In the genomic region with DNA sequence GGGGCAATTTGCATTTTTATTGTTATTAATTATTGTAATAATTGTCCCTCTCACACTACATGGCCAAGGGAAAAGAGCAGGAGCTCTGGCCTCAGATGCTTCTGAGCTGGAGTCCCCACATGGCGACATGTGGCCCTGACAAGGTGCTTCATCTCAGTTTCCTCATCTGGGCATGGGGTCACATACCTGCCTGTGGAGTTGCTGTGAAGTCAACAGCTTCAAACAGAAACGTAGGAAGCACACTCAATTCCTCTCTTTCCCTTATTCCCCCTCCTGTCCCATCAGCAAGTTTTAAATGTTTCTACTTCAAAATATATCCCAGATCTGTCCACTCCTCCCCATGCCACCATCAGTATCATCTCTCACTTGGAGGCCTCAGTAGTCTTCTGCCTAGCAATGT, we compare ENCODE assay signal across 29 cellular contexts. TPM values are rescaled to one million over a fixed set of nuclear protein-coding genes. Genes with fewer than 3 reads are reported as not detected.
A peak's percentile ranks its signal among the peaks of the same experiment; 100 is the strongest.
DNase-seq lines count a peak whose midpoint lies in the region; ATAC-seq and TF ChIP-seq lines count a peak whose summit lies in the region.
"Had no signal": no experiment of that assay in that cellular context is flagged by ENCODE, and none has a peak within 500 bp of the region (broad histone marks: within the 10 kb centered on the region; RNA-seq: fewer than 3 reads in every experiment).

No MANE protein-coding gene starts in this region.

- H3K27me3 ChIP-seq in left ventricle myocardium inferior (ENCODE audit: low read depth) (no peaks in the 10 kb centered on the region), duodenal mucosa (ENCODE audit: control insufficient read depth in 1 of 2, insufficient read depth in 2 of 2, low read length in 2 of 2) (no peaks in the 10 kb centered on the region), osteoblast (ENCODE audit: insufficient read depth, low read length) (no peaks in the 10 kb centered on the region), transverse colon (no peaks in the 10 kb centered on the region)
- H3K27me3 ChIP-seq: adrenal gland, MG63 had no signal

- no peaks in the 10 kb centered on the region for H3K9me3 ChIP-seq in left ventricle myocardium inferior (replicated peaks)
- no peaks in the 10 kb centered on the region for H3K9me3 ChIP-seq in duodenal mucosa (ENCODE audit: control insufficient read depth in 1 of 2, low read length in 2 of 2)
- H3K9me3 ChIP-seq in osteoblast (ENCODE audit: low read depth, low read length) = no peaks in the 10 kb centered on the region
- H3K9me3 ChIP-seq in transverse colon = no peaks in the 10 kb centered on the region
- H3K9me3 ChIP-seq: adrenal gland, MG63 had no signal

- H3K79me2 ChIP-seq in osteoblast (ENCODE audit: insufficient read depth, low read length) = no peaks in the 10 kb centered on the region

- 52 to 64% methylated on average over 2 of the region's 2 CpGs for WGBS in transverse colon (ENCODE audit: low coverage in 1 of 2), 2 donors

- H2AFZ ChIP-seq in osteoblast (ENCODE audit: low read length) = no peak overlapping the region
- H2AFZ ChIP-seq: PC-9 had no signal

- intact Hi-C loops in left ventricle myocardium inferior (cut with micrococcal nuclease) = loop anchor here (10.0 kb wide), 1 partner anchor 216 kb away; no protein-coding TSS in a partner anchor
- intact Hi-C loops in cardiac septum (cut with DNase I) = loop anchor here (10.0 kb wide), 1 partner anchor 216 kb away; no protein-coding TSS in a partner anchor
- intact Hi-C loops in transverse colon (cut with DNase I; ENCODE audit: low total_unique reads) = no loop called here

- peak overlapping the region; percentile 79 for H3K27ac ChIP-seq in left ventricle myocardium inferior (replicated peaks)
- no peak overlapping the region for H3K27ac ChIP-seq in duodenal mucosa (ENCODE audit: low read depth, low read length)
- H3K27ac ChIP-seq in osteoblast (ENCODE audit: low read depth, low read length) = no peak overlapping the region
- H3K27ac ChIP-seq in transverse colon = peak overlapping the region; percentile 32 to 61 (median 52)
- H3K27ac ChIP-seq: KMS-11, PC-9 had no signal

- TF ChIP-seq CTCF in left ventricle myocardium inferior (IDR thresholded peaks at IDR 0.05; ENCODE audit: borderline replicate concordance) (no peak), osteoblast (IDR thresholded peaks at IDR 0.05; ENCODE audit: extremely low read depth, low read depth, low read length) (no peak), transverse colon (IDR thresholded peaks at IDR 0.05) (no peak)

- TF ChIP-seq POLR2A in transverse colon (IDR thresholded peaks at IDR 0.05) = no peak

- H3K4me2 ChIP-seq in osteoblast (ENCODE audit: insufficient read depth, low read length) = no peak overlapping the region
- H3K4me2 ChIP-seq: KMS-11, PC-9 had no signal

- peaks cover 74% of the 10 kb centered on the region for H3K4me1 ChIP-seq in left ventricle myocardium inferior
- peaks cover 11 to 13% of the 10 kb centered on the region in 2 donors for H3K4me1 ChIP-seq in duodenal mucosa (ENCODE audit: control insufficient read depth in 1 of 2, insufficient read depth in 2 of 2, low read length in 2 of 2)
- peaks cover 12% of the 10 kb centered on the region for H3K4me1 ChIP-seq in osteoblast (ENCODE audit: insufficient read depth, low read length)
- H3K4me1 ChIP-seq in transverse colon = peaks cover 8 to 15% (median 12%) of the 10 kb centered on the region in 4 donors

- peak overlapping the region; percentile 42 to 48 for H3K9ac ChIP-seq in duodenal mucosa (ENCODE audit: low read depth in 1 of 2, low read length in 2 of 2)
- H3K9ac ChIP-seq: KMS-11 had no signal

- no peak overlapping the region for H3K4me3 ChIP-seq in left ventricle myocardium inferior
- peak overlapping the region in 1 of 2 donors; percentile 25 for H3K4me3 ChIP-seq in duodenal mucosa (ENCODE audit: low read depth in 1 of 2, low read length in 2 of 2)
- H3K4me3 ChIP-seq in osteoblast (ENCODE audit: insufficient read depth, low read length) = no peak overlapping the region
- H3K4me3 ChIP-seq in transverse colon = no peak overlapping the region
- H3K4me3 ChIP-seq: adrenal gland, lung, MG63, PC-9, spleen had no signal

- no peak for DNase-seq in left ventricle myocardium inferior
- DNase-seq in cardiac septum (ENCODE audit: low spot score) = no peak
- peak; percentile 21 for DNase-seq in osteoblast (ENCODE audit: insufficient read length, low spot score, missing footprints)
- no peak for DNase-seq in transverse colon
- DNase-seq in NCI-H345 treated with DMSO at 0.1 percent for 48 hours (lab: John Stamatoyannopoulos, UW; ENCODE audit: unreplicated experiment) = no peak
- no peak for DNase-seq in HK-2 (ENCODE audit: unreplicated experiment)
- DNase-seq: activated CD4-positive, alpha-beta T cell treated with anti-CD3 and anti-CD28 coated beads for 36 hours; activated CD8-positive, alpha-beta T cell treated with anti-CD3 and anti-CD28 coated beads, Interleukin-2, amount 10 ng/mL, durations not matched to agents 7 days and 5 days; activated naive CD4-positive, alpha-beta T cell treated with anti-CD3 and anti-CD28 coated beads, Interleukin-2, amount 10 ng/mL, durations not matched to agents 7 days and 5 days; CD8-positive, alpha-beta memory T cell; effector memory CD4-positive, alpha-beta T cell; erythroblast; H7; natural killer cell; NCI-H187 treated with DMSO at 0.1 percent for 48 hours; NCI-H524 treated with DMSO at 0.1 percent for 48 hours; occipital lobe; PC-9; SHP77 treated with DMSO at 0.1 percent for 48 hours; spleen; stimulated activated CD4-positive, alpha-beta T cell treated with anti-CD3 and anti-CD28 coated beads, Interleukin-2, amount 100 ng/mL, for 24 hours had no signal

- no peaks in the 10 kb centered on the region for H4K20me1 ChIP-seq in osteoblast (ENCODE audit: insufficient read depth, low read length)

- no peak for TF ChIP-seq EP300 in transverse colon (IDR thresholded peaks at IDR 0.05; ENCODE audit: low read depth)

- in situ Hi-C loops in transverse colon (cut with MboI; ENCODE audit: low pct_ligation_motif_present in 1 of 4, low pct_unique_long_range_greater_than_20kb in 1 of 4, low sequenced_read_pairs in 3 of 4) = no loop called here

- ATAC-seq in HG02970 (IDR thresholded peaks at IDR 0.05; ENCODE audit: low FRiP score, unreplicated experiment) = no peak
- ATAC-seq: activated CD4-positive, alpha-beta T cell treated with anti-CD3 and anti-CD28 coated beads for 36 hours; activated CD8-positive, alpha-beta T cell treated with anti-CD3 and anti-CD28 coated beads, Interleukin-2, amount 10 ng/mL, durations not matched to agents 7 days and 5 days; activated T-helper 17 cell treated with anti-CD3 and anti-CD28 coated beads, Interleukin-2, amount 50 U/mL, for 72 hours; natural killer cell had no signal

- H3K36me3 ChIP-seq in left ventricle myocardium inferior (no peaks in the 10 kb centered on the region), duodenal mucosa (ENCODE audit: control insufficient read depth in 1 of 2, insufficient read depth in 2 of 2, low read length in 2 of 2) (no peaks in the 10 kb centered on the region), osteoblast (ENCODE audit: insufficient read depth, low read length) (no peaks in the 10 kb centered on the region), transverse colon (no peaks in the 10 kb centered on the region)
- H3K36me3 ChIP-seq: adrenal gland, MG63, spleen had no signal

RNA-seq across cellular contexts. Expression of a gene that starts 8.7 kb away (rescaled TPM):
- total RNA-seq in left ventricle myocardium inferior = 26.5 TPM
- total RNA-seq in cardiac septum = 6.7 TPM
- total RNA-seq in osteoblast = under 0.01 TPM in 1 of 2 replicates, not detected in the other
- 1 to 10 TPM in 3 of 4 donors, not detected in 1; 3.0 to 8.3 (median 3.3) TPM for total RNA-seq in transverse colon
- total RNA-seq: bronchial epithelial cell had no signal

RNA-seq across cellular contexts. Expression of a gene that starts 44.0 kb away (rescaled TPM):
- total RNA-seq in left ventricle myocardium inferior = 69.1 TPM
- total RNA-seq in cardiac septum = 24.9 TPM
- 9.8 and 10.9 TPM in 2 replicates for total RNA-seq in osteoblast
- 1 to 10 TPM in 3 of 4 donors, under 1 TPM in 1; 1.00 to 5.6 (median 3.3) TPM for total RNA-seq in transverse colon

RNA-seq across cellular contexts. Expression of a gene that starts 55.2 kb away (rescaled TPM):
- total RNA-seq in left ventricle myocardium inferior (76.4 TPM), cardiac septum (49.2 TPM), osteoblast (59.0 and 60.1 TPM in 2 replicates), transverse colon (10 to 100 TPM in 3 of 4 donors, 1 to 10 TPM in 1; 7.8 to 41.8 (median 28.2) TPM)

Comparison
In these comparisons a context has a peak if more than half of its experiments do, and no peak if none do; other contexts are left out.
1. H3K27ac ChIP-seq: peak in left ventricle myocardium inferior (single experiment) and transverse colon (4 of 4); none in duodenal mucosa (single experiment) and osteoblast (single experiment).